27 cellular contexts compared by ENCODE assay signal in genomic region chr11:92791886-92792285, GRCh38.
"Had no signal": no experiment of that assay in that cellular context is flagged by ENCODE, and none has a peak within 500 bp of the region (broad histone marks: within the 10 kb centered on the region; RNA-seq: fewer than 3 reads in every experiment).

No MANE protein-coding gene starts in this region.

- ATAC-seq: stimulated activated effector memory CD8-positive, alpha-beta T cell treated with anti-CD3 and anti-CD28 coated beads, Interleukin-12 subunit alpha, Interleukin-12 subunit beta, amount 100 ng/mL, for 72 hours; stimulated activated memory B cell treated with anti-CD40 and anti-IgM and Interleukin-4, amounts not matched to agents 10 μg/mL and 1 μg/mL and 100 μg/mL, for 72 hours; stimulated activated naive B cell treated with anti-CD40 and anti-IgM and Interleukin-4, amounts not matched to agents 10 μg/mL and 1 μg/mL and 100 μg/mL, for 72 hours; stimulated activated naive CD8-positive, alpha-beta T cell treated with anti-CD3 and anti-CD28 coated beads, Interleukin-15, amount 100 ng/mL, for 72 hours; stimulated activated naive CD8-positive, alpha-beta T cell treated with anti-CD3 and anti-CD28 coated beads, Interleukin-15, Interleukin-2, amounts not matched to agents 100 U/mL and 50 U/mL, for 24 hours; upper lobe of right lung had no signal

- H3K9me3 ChIP-seq: stomach, suprapubic skin, testis, thoracic aorta, thyroid gland, tibial artery, tibial nerve, transverse colon, upper lobe of left lung, upper lobe of right lung, uterus, vagina had no signal

- H3K27ac ChIP-seq: stomach, suprapubic skin, testis, thoracic aorta, thyroid gland, tibial artery, tibial nerve, transverse colon, upper lobe of left lung, upper lobe of right lung, uterus, vagina had no signal

- H3K4me3 ChIP-seq: stomach, suprapubic skin, testis, thoracic aorta, thyroid gland, tibial artery, tibial nerve, transverse colon, upper lobe of left lung, upper lobe of right lung, uterus, vagina had no signal

- H3K36me3 ChIP-seq: suprapubic skin, thoracic aorta, thyroid gland, tibial nerve, transverse colon, upper lobe of left lung, upper lobe of right lung, uterus, vagina had no signal

- H3K4me1 ChIP-seq: stomach, suprapubic skin, testis, thyroid gland, tibial artery, tibial nerve, transverse colon, upper lobe of left lung, upper lobe of right lung, uterus, vagina had no signal

- FAIRE-seq: urothelium cell line had no signal

- H3K27me3 ChIP-seq: stomach, suprapubic skin, testis, thyroid gland, tibial artery, tibial nerve, transverse colon, upper lobe of left lung, upper lobe of right lung, uterus, vagina had no signal

- DNase-seq: stimulated activated CD4-positive, alpha-beta T cell treated with anti-CD3 and anti-CD28 coated beads, Interleukin-2, amount 100 ng/mL, for 48 hours; stimulated activated CD4-positive, alpha-beta T cell treated with anti-CD3 and anti-CD28 coated beads, Interleukin-4, amount 100 ng/mL, for 1 hour; stimulated activated CD4-positive, alpha-beta T cell treated with anti-CD3 and anti-CD28 coated beads, Interleukin-4, amount 100 ng/mL, for 24 hours; stimulated activated CD4-positive, alpha-beta T cell treated with anti-CD3 and anti-CD28 coated beads, Interleukin-4, amount 100 ng/mL, for 4 hours; stimulated activated CD8-positive, alpha-beta memory T cell treated with anti-CD3 and anti-CD28 coated beads, Interleukin-4, amount 100 ng/mL, for 48 hours; stimulated activated naive B cell treated with anti-CD40 and anti-IgM and Interleukin-4, amounts not matched to agents 10 μg/mL and 1 μg/mL and 100 μg/mL, for 72 hours; stimulated activated naive CD4-positive, alpha-beta T cell; stimulated activated naive CD4-positive, alpha-beta T cell treated with Interleukin-2 at 50 U/mL for 16 hours; stimulated activated naive CD8-positive, alpha-beta T cell treated with anti-CD3 and anti-CD28 coated beads, Interleukin-15, amount 100 ng/mL, for 72 hours; stimulated activated naive CD8-positive, alpha-beta T cell treated with anti-CD3 and anti-CD28 coated beads, Interleukin-15, Interleukin-2, amounts not matched to agents 100 U/mL and 50 U/mL, for 24 hours; stomach; substantia nigra; testis; thyroid gland; tibial artery; transverse colon; trophoblast cell; upper lobe of left lung; upper lobe of right lung; uterus had no signal
